Comparison of ENCODE assay signal across 1 cellular context in the genomic region with DNA sequence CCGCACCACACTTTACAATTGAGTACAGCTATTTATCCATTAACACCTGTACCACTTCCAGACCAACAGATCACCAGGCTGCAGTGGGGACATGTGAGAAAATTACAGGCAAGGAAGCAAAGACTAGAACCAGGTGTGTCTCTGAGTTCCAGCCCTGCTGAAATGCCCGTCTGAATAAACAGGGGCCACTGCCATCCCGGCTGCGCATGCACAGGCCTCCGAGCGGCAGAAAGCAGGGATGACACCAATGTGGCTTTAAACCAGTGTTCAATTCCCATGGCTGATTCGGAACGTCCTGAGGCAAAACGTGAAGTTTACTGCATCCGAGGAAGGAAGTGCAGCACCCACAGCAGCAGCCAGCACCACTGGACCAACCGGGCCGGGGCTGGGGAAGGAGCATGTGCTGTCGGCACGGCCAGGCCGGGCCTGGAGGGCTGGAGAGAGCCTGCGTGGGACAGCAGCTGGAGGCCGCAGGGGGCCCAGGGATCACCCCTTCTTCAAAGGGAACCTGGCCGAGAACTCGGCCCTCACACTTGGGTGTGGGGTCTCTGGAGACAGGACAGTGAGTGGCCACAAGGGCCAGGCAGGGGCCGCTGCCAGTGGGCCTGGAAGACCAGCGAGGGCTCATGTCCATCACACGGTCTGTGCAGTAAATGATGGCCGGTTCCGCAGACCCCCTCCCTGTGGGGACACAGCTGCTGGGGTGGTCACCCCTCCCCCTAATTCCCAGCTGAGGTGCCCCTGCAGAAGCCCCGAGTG.
TF ChIP-seq lines count a peak whose summit lies in the region.

No MANE protein-coding gene starts in this region.

TF ChIP-seq in H1, 55 proteins besides CTCF, POLR2A, EP300 and RAD21:
- TF ChIP-seq, protein P1, sequence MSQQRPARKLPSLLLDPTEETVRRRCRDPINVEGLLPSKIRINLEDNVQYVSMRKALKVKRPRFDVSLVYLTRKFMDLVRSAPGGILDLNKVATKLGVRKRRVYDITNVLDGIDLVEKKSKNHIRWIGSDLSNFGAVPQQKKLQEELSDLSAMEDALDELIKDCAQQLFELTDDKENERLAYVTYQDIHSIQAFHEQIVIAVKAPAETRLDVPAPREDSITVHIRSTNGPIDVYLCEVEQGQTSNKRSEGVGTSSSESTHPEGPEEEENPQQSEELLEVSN (IDR thresholded peaks at IDR 0.05) = no peak
- TF ChIP-seq HDAC6 (IDR thresholded peaks at IDR 0.05; ENCODE audit: low read depth, low read length) = no peak
- no peak for TF ChIP-seq GABPA (IDR thresholded peaks at IDR 0.05; ENCODE audit: borderline replicate concordance, insufficient read depth, low read length)
- no peak for TF ChIP-seq POLR2AphosphoS5 (IDR thresholded peaks at IDR 0.05; ENCODE audit: low read depth, low read length)
- TF ChIP-seq TAF7 (optimal IDR thresholded peaks at IDR 0.05; ENCODE audit: borderline replicate concordance, low read depth, low read length) = no peak
- no peak for TF ChIP-seq SP2 (IDR thresholded peaks at IDR 0.05; ENCODE audit: low read length)
- no peak for TF ChIP-seq CTBP2 (IDR thresholded peaks at IDR 0.05; ENCODE audit: borderline replicate concordance, insufficient read depth, insufficient read length, low read length)
- TF ChIP-seq POU5F1 (IDR thresholded peaks at IDR 0.05; ENCODE audit: low read depth, low read length) = no peak
- no peak for TF ChIP-seq MAFK (IDR thresholded peaks at IDR 0.05; ENCODE audit: low read depth, low read length)
- no peak for TF ChIP-seq ZNF274 (IDR thresholded peaks at IDR 0.05; ENCODE audit: borderline replicate concordance, extremely low read depth, low read length)
- TF ChIP-seq TEAD4 (IDR thresholded peaks at IDR 0.05; ENCODE audit: low read depth, low read length) = no peak
- TF ChIP-seq CHD1 (IDR thresholded peaks at IDR 0.05; ENCODE audit: low read depth, low read length) = no peak
TF ChIP-seq in H1: peak in this region for 0.
